In the genomic region with DNA sequence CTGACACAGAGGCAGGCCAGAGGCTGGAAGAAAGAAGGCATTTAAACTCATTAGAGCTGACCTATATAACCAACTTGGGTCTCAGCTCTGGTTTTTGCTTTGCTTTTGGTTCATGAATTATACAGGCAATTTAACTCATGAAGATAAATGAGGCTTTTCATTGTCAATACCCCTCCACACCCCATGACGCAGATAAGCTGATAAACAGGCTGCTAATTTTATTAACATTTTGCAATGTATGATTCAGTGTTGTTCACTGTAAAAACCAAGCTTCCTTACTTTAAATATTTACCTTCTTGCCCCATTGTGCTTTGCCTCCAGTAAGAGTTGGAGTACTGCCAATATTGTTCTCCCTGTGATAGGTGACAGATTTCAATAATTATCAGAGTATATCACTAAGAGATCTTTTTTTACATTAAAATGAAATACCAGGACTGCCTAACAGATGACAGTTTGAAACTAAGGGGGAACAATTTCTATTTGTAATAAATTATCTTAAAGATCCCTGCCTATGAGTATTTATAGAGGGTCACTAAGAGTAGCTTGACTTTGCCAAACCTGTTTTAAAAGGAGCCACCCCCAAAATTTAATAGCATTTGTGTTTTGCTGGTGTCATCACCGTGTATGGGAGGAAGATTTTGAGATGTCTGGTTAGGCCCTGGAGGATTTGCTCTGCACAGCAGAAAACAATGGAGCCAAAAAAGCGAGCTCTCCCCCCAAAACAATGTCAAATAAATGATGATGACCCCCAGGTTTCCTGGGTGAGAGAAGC, we compare ENCODE assay signal across 13 cellular contexts.
DNase-seq lines count a peak whose midpoint lies in the region; ATAC-seq, FAIRE-seq and TF ChIP-seq lines count a peak whose summit lies in the region.
"Had no signal": no experiment of that assay in that cellular context is flagged by ENCODE, and none has a peak within 500 bp of the region (broad histone marks: within the 10 kb centered on the region; RNA-seq: fewer than 3 reads in every experiment).

No MANE protein-coding gene starts in this region.

- H3K27ac ChIP-seq in A549 = peak overlapping the region; percentile 75 to 83
- peak overlapping the region; percentile 65 for H3K27ac ChIP-seq in foreskin keratinocyte
- no peak overlapping the region for H3K27ac ChIP-seq in dorsolateral prefrontal cortex
- no peak overlapping the region for H3K27ac ChIP-seq in heart right ventricle
- H3K27ac ChIP-seq: adrenal gland, parathyroid adenoma had no signal

- DNase-seq in A549 (ENCODE audit: low read depth in 1 of 2, low spot score in 1 of 2) = peak in 1 of 2 experiments; percentile 73
- DNase-seq in LNCaP clone FGC (ENCODE audit: low read depth) = peak; percentile 38
- peak; percentile 44 to 53 for DNase-seq in SHP77 (lab: John Stamatoyannopoulos, UW)
- peak; percentile 62 to 72 for DNase-seq in foreskin keratinocyte
- DNase-seq in T-helper 2 cell treated with Interferon-gamma antibody and Interleukin-4, amounts not matched to agents 5 μg/mL and 100 μg/mL, for 36 hours (ENCODE audit: low spot score) = no peak
- DNase-seq in dorsolateral prefrontal cortex = no peak
- DNase-seq in heart right ventricle = no peak
- DNase-seq: adrenal gland, MM.1S, OCI-M1 had no signal

- no peaks in the 10 kb centered on the region for H3K36me3 ChIP-seq in heart right ventricle
- H3K36me3 ChIP-seq: adrenal gland had no signal

- FAIRE-seq in A549 (lab: Jason Lieb, UNC) = no peak

- POLR2A ChIA-PET in A549 (lab: Yijun Ruan, JAX) = interaction anchor here (1.1 kb wide), 1 partner anchor 313 kb away, joined by 3 read pairs; no protein-coding TSS in a partner anchor

- H3K27me3 ChIP-seq in foreskin keratinocyte = no peaks in the 10 kb centered on the region
- no peaks in the 10 kb centered on the region for H3K27me3 ChIP-seq in dorsolateral prefrontal cortex
- H3K27me3 ChIP-seq in heart right ventricle = no peaks in the 10 kb centered on the region
- H3K27me3 ChIP-seq: adrenal gland had no signal

- peak; percentile 17 to 61; a peak in 4 of 5 replicates for TF ChIP-seq RAD21 in A549 (conservative IDR thresholded peaks at IDR 0.05 in 1 of 2, IDR thresholded peaks at IDR 0.05 in 1 of 2)

- peak in 1 of 2 experiments; percentile 77; a peak in 3 of 6 replicates for ATAC-seq in A549
- ATAC-seq in foreskin keratinocyte = peak; percentile 77
- no peak for ATAC-seq in HG03457 (IDR thresholded peaks at IDR 0.05; ENCODE audit: unreplicated experiment)
- ATAC-seq in heart right ventricle = no peak
- ATAC-seq: stimulated activated effector memory CD8-positive, alpha-beta T cell treated with anti-CD3 and anti-CD28 coated beads, Interleukin-12 subunit alpha, Interleukin-12 subunit beta, amount 100 ng/mL, for 72 hours had no signal

- WGBS in A549 (ENCODE audit: missing lambda C conversion rate) = 27% methylated on average over 3 of the region's 3 CpGs
- WGBS in heart right ventricle, 2 donors = 76 to 80% methylated on average over 3 of the region's 3 CpGs

- peak; percentile 84 to 89; a peak in 3 of 5 replicates for TF ChIP-seq EP300 in A549 (IDR thresholded peaks at IDR 0.05)

- CTCF ChIA-PET in A549 (lab: Yijun Ruan, JAX) = no interaction called here

- intact Hi-C loops in dorsolateral prefrontal cortex (cut with DNase I) = no loop called here
- intact Hi-C loops in heart right ventricle (cut with DNase I) = no loop called here

- no peak overlapping the region for H3K4me3 Mint-ChIP-seq in T-helper 2 cell treated with Interferon-gamma antibody and Interleukin-4, amounts not matched to agents 5 μg/mL and 100 μg/mL, for 36 hours
- H3K4me3 Mint-ChIP-seq: stimulated activated effector memory CD8-positive, alpha-beta T cell treated with anti-CD3 and anti-CD28 coated beads, Interleukin-12 subunit alpha, Interleukin-12 subunit beta, amount 100 ng/mL, for 72 hours had no signal

- H3K27ac Mint-ChIP-seq in T-helper 2 cell treated with Interferon-gamma antibody and Interleukin-4, amounts not matched to agents 5 μg/mL and 100 μg/mL, for 36 hours = no peak overlapping the region
- H3K27ac Mint-ChIP-seq: stimulated activated effector memory CD8-positive, alpha-beta T cell treated with anti-CD3 and anti-CD28 coated beads, Interleukin-12 subunit alpha, Interleukin-12 subunit beta, amount 100 ng/mL, for 72 hours had no signal

- H3K4me2 ChIP-seq in A549 = peak overlapping the region; percentile 61

- H3K9me3 Mint-ChIP-seq in T-helper 2 cell treated with Interferon-gamma antibody and Interleukin-4, amounts not matched to agents 5 μg/mL and 100 μg/mL, for 36 hours = no peaks in the 10 kb centered on the region

- TF ChIP-seq POLR2A in A549 (IDR thresholded peaks at IDR 0.05; ENCODE audit: low read length) = no peak

- H3K4me1 ChIP-seq in A549 (peaks cover 28% of the 10 kb centered on the region), foreskin keratinocyte (peaks cover 12% of the 10 kb centered on the region), heart right ventricle (peaks cover 0 to 11% (median 0%) of the 10 kb centered on the region in 9 donors)
- H3K4me1 ChIP-seq: adrenal gland, parathyroid adenoma had no signal

- H3K4me3 ChIP-seq in A549 = no peak overlapping the region
- no peak overlapping the region for H3K4me3 ChIP-seq in LNCaP clone FGC (ENCODE audit: low read depth, low read length)
- H3K4me3 ChIP-seq in dorsolateral prefrontal cortex = no peak overlapping the region
- no peak overlapping the region for H3K4me3 ChIP-seq in heart right ventricle
- H3K4me3 ChIP-seq: adrenal gland had no signal

- H3K9me3 ChIP-seq in A549 (no peaks in the 10 kb centered on the region), heart right ventricle (no peaks in the 10 kb centered on the region)
- H3K9me3 ChIP-seq: adrenal gland had no signal

- no peaks in the 10 kb centered on the region for H3K4me1 Mint-ChIP-seq in T-helper 2 cell treated with Interferon-gamma antibody and Interleukin-4, amounts not matched to agents 5 μg/mL and 100 μg/mL, for 36 hours (ENCODE audit: low read depth)
- H3K4me1 Mint-ChIP-seq: stimulated activated effector memory CD8-positive, alpha-beta T cell treated with anti-CD3 and anti-CD28 coated beads, Interleukin-12 subunit alpha, Interleukin-12 subunit beta, amount 100 ng/mL, for 72 hours had no signal

- H3K27me3 Mint-ChIP-seq in T-helper 2 cell treated with Interferon-gamma antibody and Interleukin-4, amounts not matched to agents 5 μg/mL and 100 μg/mL, for 36 hours (ENCODE audit: low read depth) = no peaks in the 10 kb centered on the region

- no peaks in the 10 kb centered on the region for H3K36me3 Mint-ChIP-seq in T-helper 2 cell treated with Interferon-gamma antibody and Interleukin-4, amounts not matched to agents 5 μg/mL and 100 μg/mL, for 36 hours (ENCODE audit: low read depth)

- TF ChIP-seq CTCF in A549 (IDR thresholded peaks at IDR 0.05) (no peak), LNCaP clone FGC (IDR thresholded peaks at IDR 0.05; ENCODE audit: control insufficient read depth, extremely low read depth, insufficient read depth) (no peak), foreskin keratinocyte (conservative IDR thresholded peaks at IDR 0.05) (no peak), dorsolateral prefrontal cortex (IDR thresholded peaks at IDR 0.05 in 54 of 56, conservative IDR thresholded peaks at IDR 0.05 in 2 of 56; ENCODE audit: low read depth in 1 of 56, partially characterized antibody in 56 of 56) (no peak), heart right ventricle (IDR thresholded peaks at IDR 0.05) (no peak)

TF ChIP-seq in A549, 52 proteins besides CTCF, POLR2A, EP300 and RAD21 (continues in another document):
- TF ChIP-seq, protein P1, sequence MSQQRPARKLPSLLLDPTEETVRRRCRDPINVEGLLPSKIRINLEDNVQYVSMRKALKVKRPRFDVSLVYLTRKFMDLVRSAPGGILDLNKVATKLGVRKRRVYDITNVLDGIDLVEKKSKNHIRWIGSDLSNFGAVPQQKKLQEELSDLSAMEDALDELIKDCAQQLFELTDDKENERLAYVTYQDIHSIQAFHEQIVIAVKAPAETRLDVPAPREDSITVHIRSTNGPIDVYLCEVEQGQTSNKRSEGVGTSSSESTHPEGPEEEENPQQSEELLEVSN (IDR thresholded peaks at IDR 0.05; ENCODE audit: borderline replicate concordance, low read depth) = no peak
- TF ChIP-seq, protein P2, sequence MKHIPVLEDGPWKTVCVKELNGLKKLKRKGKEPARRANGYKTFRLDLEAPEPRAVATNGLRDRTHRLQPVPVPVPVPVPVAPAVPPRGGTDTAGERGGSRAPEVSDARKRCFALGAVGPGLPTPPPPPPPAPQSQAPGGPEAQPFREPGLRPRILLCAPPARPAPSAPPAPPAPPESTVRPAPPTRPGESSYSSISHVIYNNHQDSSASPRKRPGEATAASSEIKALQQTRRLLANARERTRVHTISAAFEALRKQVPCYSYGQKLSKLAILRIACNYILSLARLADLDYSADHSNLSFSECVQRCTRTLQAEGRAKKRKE (CRISPR knock-in tag; IDR thresholded peaks at IDR 0.05; ENCODE audit: low read depth) = no peak
- TF ChIP-seq SMC3 (IDR thresholded peaks at IDR 0.05) = peak; percentile 35; the same call in 2 of the 3 replicates
- TF ChIP-seq HOXB13 (CRISPR knock-in tag; IDR thresholded peaks at IDR 0.05; ENCODE audit: low read depth) = no peak
- TF ChIP-seq ZSCAN20 (CRISPR knock-in tag; IDR thresholded peaks at IDR 0.05) = no peak
- TF ChIP-seq EHF (CRISPR knock-in tag; IDR thresholded peaks at IDR 0.05) = 0 out of 2 replicates have a peak, but pooled peaks have one; percentile 10
- TF ChIP-seq, protein P3, sequence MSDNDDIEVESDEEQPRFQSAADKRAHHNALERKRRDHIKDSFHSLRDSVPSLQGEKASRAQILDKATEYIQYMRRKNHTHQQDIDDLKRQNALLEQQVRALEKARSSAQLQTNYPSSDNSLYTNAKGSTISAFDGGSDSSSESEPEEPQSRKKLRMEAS (IDR thresholded peaks at IDR 0.05) = no peak; the same call in 1 of the 2 replicates
- TF ChIP-seq ZC3H11A (IDR thresholded peaks at IDR 0.05) = no peak
- no peak for TF ChIP-seq MAFK (IDR thresholded peaks at IDR 0.05; ENCODE audit: partially characterized antibody)
- TF ChIP-seq, protein P4, sequence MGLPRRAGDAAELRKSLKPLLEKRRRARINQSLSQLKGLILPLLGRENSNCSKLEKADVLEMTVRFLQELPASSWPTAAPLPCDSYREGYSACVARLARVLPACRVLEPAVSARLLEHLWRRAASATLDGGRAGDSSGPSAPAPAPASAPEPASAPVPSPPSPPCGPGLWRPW (IDR thresholded peaks at IDR 0.05) = 0 out of 2 replicates have a peak, but pooled peaks have one; percentile 60
- no peak for TF ChIP-seq KDM1A (IDR thresholded peaks at IDR 0.05; ENCODE audit: low read depth)
- TF ChIP-seq, protein P5, sequence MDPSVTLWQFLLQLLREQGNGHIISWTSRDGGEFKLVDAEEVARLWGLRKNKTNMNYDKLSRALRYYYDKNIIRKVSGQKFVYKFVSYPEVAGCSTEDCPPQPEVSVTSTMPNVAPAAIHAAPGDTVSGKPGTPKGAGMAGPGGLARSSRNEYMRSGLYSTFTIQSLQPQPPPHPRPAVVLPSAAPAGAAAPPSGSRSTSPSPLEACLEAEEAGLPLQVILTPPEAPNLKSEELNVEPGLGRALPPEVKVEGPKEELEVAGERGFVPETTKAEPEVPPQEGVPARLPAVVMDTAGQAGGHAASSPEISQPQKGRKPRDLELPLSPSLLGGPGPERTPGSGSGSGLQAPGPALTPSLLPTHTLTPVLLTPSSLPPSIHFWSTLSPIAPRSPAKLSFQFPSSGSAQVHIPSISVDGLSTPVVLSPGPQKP (IDR thresholded peaks at IDR 0.05; ENCODE audit: low read depth, low read length) = no peak

Comparison
In these comparisons a context has a peak if more than half of its experiments do, and no peak if none do; other contexts are left out.
1. DNase-seq: peak in LNCaP clone FGC (single experiment), SHP77 (2 of 2) and foreskin keratinocyte (2 of 2); none in T-helper 2 cell treated with Interferon-gamma antibody and Interleukin-4, amounts not matched to agents 5 μg/mL and 100 μg/mL, for 36 hours (single experiment), dorsolateral prefrontal cortex (0 of 10) and heart right ventricle (0 of 2).
2. H3K27ac ChIP-seq: peak in A549 (2 of 2) and foreskin keratinocyte (single experiment); none in dorsolateral prefrontal cortex (0 of 59) and heart right ventricle (0 of 10).